1 cellular context compared by ENCODE assay signal in the genomic region with DNA sequence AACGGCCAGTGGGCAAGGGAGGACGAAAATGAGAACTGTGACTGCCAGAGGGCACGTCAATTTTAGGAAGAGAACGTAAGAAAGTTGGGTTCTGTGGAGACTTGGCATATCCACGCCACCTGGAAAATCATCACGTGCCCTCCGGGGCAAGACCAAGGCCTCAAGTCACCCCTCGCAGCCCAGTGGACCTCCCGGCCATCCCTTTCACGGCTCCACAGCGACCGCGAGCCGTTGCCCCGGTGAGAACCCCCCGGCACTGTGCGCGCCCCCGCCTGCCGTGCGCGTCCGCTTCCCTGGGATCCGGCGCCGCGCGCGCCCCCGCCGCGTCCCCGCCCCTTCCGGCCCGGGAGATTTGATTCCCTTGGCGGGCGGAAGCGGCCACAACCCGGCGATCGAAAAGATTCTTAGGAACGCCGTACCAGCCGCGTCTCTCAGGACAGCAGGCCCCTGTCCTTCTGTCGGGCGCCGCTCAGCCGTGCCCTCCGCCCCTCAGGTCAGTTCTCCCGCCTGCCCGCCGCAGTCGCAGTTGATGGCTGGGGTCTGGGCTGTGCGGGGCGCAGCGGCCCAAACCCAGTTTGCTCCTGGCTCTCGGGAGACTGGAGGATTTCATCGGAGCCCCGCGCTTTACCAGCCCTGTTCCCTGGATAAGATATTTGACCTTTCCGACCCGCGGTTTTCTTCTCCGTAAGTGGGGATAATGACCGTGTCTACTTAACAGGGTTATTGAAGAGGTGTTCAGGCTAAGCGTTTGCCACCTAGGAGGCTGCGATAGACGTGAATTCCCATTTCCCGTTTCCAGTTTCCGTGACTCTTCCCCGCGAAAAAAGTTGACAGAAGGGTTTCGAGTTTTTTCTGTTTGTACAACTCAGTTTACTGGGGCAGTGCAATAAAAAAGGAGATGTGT.
A peak's percentile ranks its signal among the peaks of the same experiment; 100 is the strongest.
TF ChIP-seq lines count a peak whose summit lies in the region.

A gene (plus strand): TSS at position 381 of the 904 bp plus-strand sequence. CDS start 8,787 bp downstream, outside the sequence.

TF ChIP-seq in HepG2, 621 proteins besides CTCF, POLR2A, EP300 and RAD21 (continued from another document and continues in another):
- TF ChIP-seq, protein P1, sequence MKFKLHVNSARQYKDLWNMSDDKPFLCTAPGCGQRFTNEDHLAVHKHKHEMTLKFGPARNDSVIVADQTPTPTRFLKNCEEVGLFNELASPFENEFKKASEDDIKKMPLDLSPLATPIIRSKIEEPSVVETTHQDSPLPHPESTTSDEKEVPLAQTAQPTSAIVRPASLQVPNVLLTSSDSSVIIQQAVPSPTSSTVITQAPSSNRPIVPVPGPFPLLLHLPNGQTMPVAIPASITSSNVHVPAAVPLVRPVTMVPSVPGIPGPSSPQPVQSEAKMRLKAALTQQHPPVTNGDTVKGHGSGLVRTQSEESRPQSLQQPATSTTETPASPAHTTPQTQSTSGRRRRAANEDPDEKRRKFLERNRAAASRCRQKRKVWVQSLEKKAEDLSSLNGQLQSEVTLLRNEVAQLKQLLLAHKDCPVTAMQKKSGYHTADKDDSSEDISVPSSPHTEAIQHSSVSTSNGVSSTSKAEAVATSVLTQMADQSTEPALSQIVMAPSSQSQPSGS (CRISPR knock-in tag; IDR thresholded peaks at IDR 0.05), result 0 out of 2 replicates have a peak, but pooled peaks have one; percentile 47
- TF ChIP-seq ZNF230 (CRISPR knock-in tag; IDR thresholded peaks at IDR 0.05) (peak; percentile 48; the same call in 1 of the 2 replicates), ZNF180 (CRISPR knock-in tag; IDR thresholded peaks at IDR 0.05; ENCODE audit: borderline replicate concordance, low read depth) (no peak), SMARCC2 (IDR thresholded peaks at IDR 0.05) (no peak), THYN1 (CRISPR knock-in tag; IDR thresholded peaks at IDR 0.05; ENCODE audit: borderline replicate concordance, low read depth) (no peak), MEIS2 (CRISPR knock-in tag; IDR thresholded peaks at IDR 0.05) (no peak), GFI1 (CRISPR knock-in tag; IDR thresholded peaks at IDR 0.05; ENCODE audit: borderline replicate concordance) (no peak; the same call in 1 of the 2 replicates), CEBPG (CRISPR knock-in tag; IDR thresholded peaks at IDR 0.05) (no peak), XRCC5 (optimal IDR thresholded peaks at IDR 0.05; ENCODE audit: low read length) (peak; percentile 85), REL (CRISPR knock-in tag; conservative IDR thresholded peaks at IDR 0.05) (peak; percentile 73; the same call in 1 of the 2 replicates), BHLHE40 (IDR thresholded peaks at IDR 0.05; ENCODE audit: low read length) (no peak), NCOA1 (CRISPR knock-in tag; IDR thresholded peaks at IDR 0.05) (no peak), SETDB1 (CRISPR knock-in tag; IDR thresholded peaks at IDR 0.05; ENCODE audit: borderline replicate concordance) (no peak), MXD4 (CRISPR knock-in tag; IDR thresholded peaks at IDR 0.05) (peak; percentile 78), ZNF614 (CRISPR knock-in tag; IDR thresholded peaks at IDR 0.05; ENCODE audit: borderline replicate concordance) (no peak), SIX4 (CRISPR knock-in tag; IDR thresholded peaks at IDR 0.05) (no peak), SRSF4 (IDR thresholded peaks at IDR 0.05; ENCODE audit: low read depth, low read length, poor library complexity, severe bottlenecking) (no peak), ZNF30 (CRISPR knock-in tag; IDR thresholded peaks at IDR 0.05) (no peak), KDM6A (CRISPR knock-in tag; IDR thresholded peaks at IDR 0.05; ENCODE audit: low read depth) (no peak), KLF9 (CRISPR knock-in tag; IDR thresholded peaks at IDR 0.05; ENCODE audit: low read depth) (no peak), KLF13 (CRISPR knock-in tag; IDR thresholded peaks at IDR 0.05) (no peak), HDAC6 (IDR thresholded peaks at IDR 0.05; ENCODE audit: low read depth, low read length) (no peak), NR2F2 (IDR thresholded peaks at IDR 0.05; ENCODE audit: borderline replicate concordance, low read depth) (no peak), ZSCAN22 (CRISPR knock-in tag; IDR thresholded peaks at IDR 0.05) (no peak), ZNF251 (CRISPR knock-in tag; IDR thresholded peaks at IDR 0.05) (no peak; the same call in 1 of the 2 replicates), CAMTA2 (CRISPR knock-in tag; IDR thresholded peaks at IDR 0.05; ENCODE audit: borderline replicate concordance) (0 out of 2 replicates have a peak, but pooled peaks have one; percentile 40), TP53 (CRISPR knock-in tag; conservative IDR thresholded peaks at IDR 0.05) (no peak), ARHGAP35 (CRISPR knock-in tag; IDR thresholded peaks at IDR 0.05; ENCODE audit: borderline replicate concordance) (no peak), ARNT2 (CRISPR knock-in tag; IDR thresholded peaks at IDR 0.05; ENCODE audit: low read depth) (peak; percentile 96), ZNF557 (CRISPR knock-in tag; IDR thresholded peaks at IDR 0.05) (no peak), PITX1 (CRISPR knock-in tag; IDR thresholded peaks at IDR 0.05) (no peak), ZNF607 (CRISPR knock-in tag; IDR thresholded peaks at IDR 0.05; ENCODE audit: borderline replicate concordance) (no peak), CHCHD3 (CRISPR knock-in tag; IDR thresholded peaks at IDR 0.05) (no peak), ZNF3 (CRISPR knock-in tag; IDR thresholded peaks at IDR 0.05) (no peak), ZNF547 (CRISPR knock-in tag; IDR thresholded peaks at IDR 0.05) (peak; percentile 52; the same call in 1 of the 2 replicates)
- TF ChIP-seq, protein P2, sequence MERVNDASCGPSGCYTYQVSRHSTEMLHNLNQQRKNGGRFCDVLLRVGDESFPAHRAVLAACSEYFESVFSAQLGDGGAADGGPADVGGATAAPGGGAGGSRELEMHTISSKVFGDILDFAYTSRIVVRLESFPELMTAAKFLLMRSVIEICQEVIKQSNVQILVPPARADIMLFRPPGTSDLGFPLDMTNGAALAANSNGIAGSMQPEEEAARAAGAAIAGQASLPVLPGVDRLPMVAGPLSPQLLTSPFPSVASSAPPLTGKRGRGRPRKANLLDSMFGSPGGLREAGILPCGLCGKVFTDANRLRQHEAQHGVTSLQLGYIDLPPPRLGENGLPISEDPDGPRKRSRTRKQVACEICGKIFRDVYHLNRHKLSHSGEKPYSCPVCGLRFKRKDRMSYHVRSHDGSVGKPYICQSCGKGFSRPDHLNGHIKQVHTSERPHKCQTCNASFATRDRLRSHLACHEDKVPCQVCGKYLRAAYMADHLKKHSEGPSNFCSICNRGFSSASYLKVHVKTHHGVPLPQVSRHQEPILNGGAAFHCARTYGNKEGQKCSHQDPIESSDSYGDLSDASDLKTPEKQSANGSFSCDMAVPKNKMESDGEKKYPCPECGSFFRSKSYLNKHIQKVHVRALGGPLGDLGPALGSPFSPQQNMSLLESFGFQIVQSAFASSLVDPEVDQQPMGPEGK (CRISPR knock-in tag; IDR thresholded peaks at IDR 0.05), result 0 out of 2 replicates have a peak, but pooled peaks have one; percentile 26
- TF ChIP-seq, protein P3, sequence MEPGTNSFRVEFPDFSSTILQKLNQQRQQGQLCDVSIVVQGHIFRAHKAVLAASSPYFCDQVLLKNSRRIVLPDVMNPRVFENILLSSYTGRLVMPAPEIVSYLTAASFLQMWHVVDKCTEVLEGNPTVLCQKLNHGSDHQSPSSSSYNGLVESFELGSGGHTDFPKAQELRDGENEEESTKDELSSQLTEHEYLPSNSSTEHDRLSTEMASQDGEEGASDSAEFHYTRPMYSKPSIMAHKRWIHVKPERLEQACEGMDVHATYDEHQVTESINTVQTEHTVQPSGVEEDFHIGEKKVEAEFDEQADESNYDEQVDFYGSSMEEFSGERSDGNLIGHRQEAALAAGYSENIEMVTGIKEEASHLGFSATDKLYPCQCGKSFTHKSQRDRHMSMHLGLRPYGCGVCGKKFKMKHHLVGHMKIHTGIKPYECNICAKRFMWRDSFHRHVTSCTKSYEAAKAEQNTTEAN (CRISPR knock-in tag; conservative IDR thresholded peaks at IDR 0.05), result peak; percentile 69; the same call in 1 of the 2 replicates
- TF ChIP-seq, protein P4, sequence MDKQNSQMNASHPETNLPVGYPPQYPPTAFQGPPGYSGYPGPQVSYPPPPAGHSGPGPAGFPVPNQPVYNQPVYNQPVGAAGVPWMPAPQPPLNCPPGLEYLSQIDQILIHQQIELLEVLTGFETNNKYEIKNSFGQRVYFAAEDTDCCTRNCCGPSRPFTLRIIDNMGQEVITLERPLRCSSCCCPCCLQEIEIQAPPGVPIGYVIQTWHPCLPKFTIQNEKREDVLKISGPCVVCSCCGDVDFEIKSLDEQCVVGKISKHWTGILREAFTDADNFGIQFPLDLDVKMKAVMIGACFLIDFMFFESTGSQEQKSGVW (CRISPR knock-in tag; IDR thresholded peaks at IDR 0.05; ENCODE audit: borderline replicate concordance), result no peak
- TF ChIP-seq, protein P5, sequence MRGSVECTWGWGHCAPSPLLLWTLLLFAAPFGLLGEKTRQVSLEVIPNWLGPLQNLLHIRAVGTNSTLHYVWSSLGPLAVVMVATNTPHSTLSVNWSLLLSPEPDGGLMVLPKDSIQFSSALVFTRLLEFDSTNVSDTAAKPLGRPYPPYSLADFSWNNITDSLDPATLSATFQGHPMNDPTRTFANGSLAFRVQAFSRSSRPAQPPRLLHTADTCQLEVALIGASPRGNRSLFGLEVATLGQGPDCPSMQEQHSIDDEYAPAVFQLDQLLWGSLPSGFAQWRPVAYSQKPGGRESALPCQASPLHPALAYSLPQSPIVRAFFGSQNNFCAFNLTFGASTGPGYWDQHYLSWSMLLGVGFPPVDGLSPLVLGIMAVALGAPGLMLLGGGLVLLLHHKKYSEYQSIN (CRISPR knock-in tag; IDR thresholded peaks at IDR 0.05; ENCODE audit: borderline replicate concordance), result no peak
- TF ChIP-seq, protein P6, sequence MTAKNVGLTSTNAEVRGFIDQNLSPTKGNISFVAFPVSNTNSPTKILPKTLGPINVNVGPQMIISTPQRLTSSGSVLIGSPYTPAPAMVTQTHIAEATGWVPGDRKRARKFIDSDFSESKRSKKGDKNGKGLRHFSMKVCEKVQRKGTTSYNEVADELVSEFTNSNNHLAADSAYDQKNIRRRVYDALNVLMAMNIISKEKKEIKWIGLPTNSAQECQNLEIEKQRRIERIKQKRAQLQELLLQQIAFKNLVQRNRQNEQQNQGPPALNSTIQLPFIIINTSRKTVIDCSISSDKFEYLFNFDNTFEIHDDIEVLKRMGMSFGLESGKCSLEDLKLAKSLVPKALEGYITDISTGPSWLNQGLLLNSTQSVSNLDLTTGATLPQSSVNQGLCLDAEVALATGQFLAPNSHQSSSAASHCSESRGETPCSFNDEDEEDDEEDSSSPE (CRISPR knock-in tag; IDR thresholded peaks at IDR 0.05), result peak; percentile 99
- TF ChIP-seq, protein P7, sequence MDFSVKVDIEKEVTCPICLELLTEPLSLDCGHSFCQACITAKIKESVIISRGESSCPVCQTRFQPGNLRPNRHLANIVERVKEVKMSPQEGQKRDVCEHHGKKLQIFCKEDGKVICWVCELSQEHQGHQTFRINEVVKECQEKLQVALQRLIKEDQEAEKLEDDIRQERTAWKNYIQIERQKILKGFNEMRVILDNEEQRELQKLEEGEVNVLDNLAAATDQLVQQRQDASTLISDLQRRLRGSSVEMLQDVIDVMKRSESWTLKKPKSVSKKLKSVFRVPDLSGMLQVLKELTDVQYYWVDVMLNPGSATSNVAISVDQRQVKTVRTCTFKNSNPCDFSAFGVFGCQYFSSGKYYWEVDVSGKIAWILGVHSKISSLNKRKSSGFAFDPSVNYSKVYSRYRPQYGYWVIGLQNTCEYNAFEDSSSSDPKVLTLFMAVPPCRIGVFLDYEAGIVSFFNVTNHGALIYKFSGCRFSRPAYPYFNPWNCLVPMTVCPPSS (IDR thresholded peaks at IDR 0.05), result no peak
- TF ChIP-seq, protein P8, sequence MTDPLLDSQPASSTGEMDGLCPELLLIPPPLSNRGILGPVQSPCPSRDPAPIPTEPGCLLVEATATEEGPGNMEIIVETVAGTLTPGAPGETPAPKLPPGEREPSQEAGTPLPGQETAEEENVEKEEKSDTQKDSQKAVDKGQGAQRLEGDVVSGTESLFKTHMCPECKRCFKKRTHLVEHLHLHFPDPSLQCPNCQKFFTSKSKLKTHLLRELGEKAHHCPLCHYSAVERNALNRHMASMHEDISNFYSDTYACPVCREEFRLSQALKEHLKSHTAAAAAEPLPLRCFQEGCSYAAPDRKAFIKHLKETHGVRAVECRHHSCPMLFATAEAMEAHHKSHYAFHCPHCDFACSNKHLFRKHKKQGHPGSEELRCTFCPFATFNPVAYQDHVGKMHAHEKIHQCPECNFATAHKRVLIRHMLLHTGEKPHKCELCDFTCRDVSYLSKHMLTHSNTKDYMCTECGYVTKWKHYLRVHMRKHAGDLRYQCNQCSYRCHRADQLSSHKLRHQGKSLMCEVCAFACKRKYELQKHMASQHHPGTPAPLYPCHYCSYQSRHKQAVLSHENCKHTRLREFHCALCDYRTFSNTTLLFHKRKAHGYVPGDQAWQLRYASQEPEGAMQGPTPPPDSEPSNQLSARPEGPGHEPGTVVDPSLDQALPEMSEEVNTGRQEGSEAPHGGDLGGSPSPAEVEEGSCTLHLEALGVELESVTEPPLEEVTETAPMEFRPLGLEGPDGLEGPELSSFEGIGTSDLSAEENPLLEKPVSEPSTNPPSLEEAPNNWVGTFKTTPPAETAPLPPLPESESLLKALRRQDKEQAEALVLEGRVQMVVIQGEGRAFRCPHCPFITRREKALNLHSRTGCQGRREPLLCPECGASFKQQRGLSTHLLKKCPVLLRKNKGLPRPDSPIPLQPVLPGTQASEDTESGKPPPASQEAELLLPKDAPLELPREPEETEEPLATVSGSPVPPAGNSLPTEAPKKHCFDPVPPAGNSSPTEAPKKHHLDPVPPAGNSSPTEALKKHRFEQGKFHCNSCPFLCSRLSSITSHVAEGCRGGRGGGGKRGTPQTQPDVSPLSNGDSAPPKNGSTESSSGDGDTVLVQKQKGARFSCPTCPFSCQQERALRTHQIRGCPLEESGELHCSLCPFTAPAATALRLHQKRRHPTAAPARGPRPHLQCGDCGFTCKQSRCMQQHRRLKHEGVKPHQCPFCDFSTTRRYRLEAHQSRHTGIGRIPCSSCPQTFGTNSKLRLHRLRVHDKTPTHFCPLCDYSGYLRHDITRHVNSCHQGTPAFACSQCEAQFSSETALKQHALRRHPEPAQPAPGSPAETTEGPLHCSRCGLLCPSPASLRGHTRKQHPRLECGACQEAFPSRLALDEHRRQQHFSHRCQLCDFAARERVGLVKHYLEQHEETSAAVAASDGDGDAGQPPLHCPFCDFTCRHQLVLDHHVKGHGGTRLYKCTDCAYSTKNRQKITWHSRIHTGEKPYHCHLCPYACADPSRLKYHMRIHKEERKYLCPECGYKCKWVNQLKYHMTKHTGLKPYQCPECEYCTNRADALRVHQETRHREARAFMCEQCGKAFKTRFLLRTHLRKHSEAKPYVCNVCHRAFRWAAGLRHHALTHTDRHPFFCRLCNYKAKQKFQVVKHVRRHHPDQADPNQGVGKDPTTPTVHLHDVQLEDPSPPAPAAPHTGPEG (CRISPR knock-in tag; IDR thresholded peaks at IDR 0.05), result 0 out of 2 replicates have a peak, but pooled peaks have one; percentile 16
- TF ChIP-seq, protein P9, sequence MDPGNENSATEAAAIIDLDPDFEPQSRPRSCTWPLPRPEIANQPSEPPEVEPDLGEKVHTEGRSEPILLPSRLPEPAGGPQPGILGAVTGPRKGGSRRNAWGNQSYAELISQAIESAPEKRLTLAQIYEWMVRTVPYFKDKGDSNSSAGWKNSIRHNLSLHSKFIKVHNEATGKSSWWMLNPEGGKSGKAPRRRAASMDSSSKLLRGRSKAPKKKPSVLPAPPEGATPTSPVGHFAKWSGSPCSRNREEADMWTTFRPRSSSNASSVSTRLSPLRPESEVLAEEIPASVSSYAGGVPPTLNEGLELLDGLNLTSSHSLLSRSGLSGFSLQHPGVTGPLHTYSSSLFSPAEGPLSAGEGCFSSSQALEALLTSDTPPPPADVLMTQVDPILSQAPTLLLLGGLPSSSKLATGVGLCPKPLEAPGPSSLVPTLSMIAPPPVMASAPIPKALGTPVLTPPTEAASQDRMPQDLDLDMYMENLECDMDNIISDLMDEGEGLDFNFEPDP (CRISPR knock-in tag; conservative IDR thresholded peaks at IDR 0.05), result no peak
